8 cellular contexts compared by ENCODE assay signal in the genomic region with DNA sequence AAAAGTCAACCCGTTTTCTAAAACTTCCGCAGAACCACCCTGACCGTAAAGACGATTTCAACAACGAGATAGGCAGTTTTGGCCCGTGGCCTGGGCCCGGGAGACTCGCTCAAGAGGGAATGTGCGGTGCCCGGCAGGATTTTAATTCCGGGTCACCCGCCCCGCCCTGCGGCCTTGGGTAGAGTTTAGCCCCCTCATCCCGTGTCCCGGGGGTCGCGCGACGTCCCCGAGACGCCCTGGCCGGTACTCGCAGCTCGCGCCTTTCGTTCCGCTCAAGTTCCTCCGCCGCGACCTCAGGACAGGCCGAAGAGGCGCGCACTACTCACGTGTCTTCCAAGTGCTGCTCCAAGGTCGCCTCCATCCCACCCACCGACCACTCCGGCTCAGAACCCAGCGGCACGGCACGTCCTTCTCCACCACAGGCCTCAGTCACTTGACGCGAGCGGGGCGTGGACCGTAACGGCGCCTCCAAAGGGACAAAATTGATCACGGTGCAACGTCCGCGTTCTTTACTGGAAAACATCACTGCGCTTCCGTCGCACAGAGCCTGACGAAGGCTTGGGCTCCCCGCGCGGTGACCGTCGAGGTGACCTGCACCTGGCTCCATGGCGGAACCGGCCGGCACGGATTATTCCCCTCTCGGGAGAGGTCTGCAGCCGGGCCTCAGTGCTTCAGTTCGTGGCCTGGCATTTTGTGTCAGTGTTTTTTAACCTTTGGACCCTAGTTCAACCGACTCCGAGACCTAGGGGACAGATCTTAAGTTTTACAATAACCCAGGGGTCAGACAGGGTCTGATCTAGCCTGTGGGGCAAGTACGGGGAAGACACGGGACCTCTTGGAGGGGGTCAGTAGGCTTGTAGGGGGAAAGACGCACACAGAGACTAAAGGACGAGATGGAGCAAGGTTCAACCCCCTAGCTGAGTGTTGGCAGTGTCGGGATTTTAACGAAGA. TPM values are rescaled to one million over a fixed set of nuclear protein-coding genes. Genes with fewer than 3 reads are reported as not detected.
A peak's percentile ranks its signal among the peaks of the same experiment; 100 is the strongest.
DNase-seq lines count a peak whose midpoint lies in the region; TF ChIP-seq lines count a peak whose summit lies in the region.

A gene (minus strand): TSS at position 435 of the 951 bp plus-strand sequence. CDS start 74 bp downstream, at position 361.

- WGBS in SK-N-SH (ENCODE audit: low lambda C conversion rate), result 3% methylated on average over 28 of the region's 76 CpGs
- under 1% methylated on average over 26 of the region's 76 CpGs for WGBS in suprapubic skin

- TF ChIP-seq CTCF in GM06990 (IDR thresholded peaks at IDR 0.05; ENCODE audit: insufficient read depth, low read length, poor library complexity, severe bottlenecking) (no peak), SK-N-SH (IDR thresholded peaks at IDR 0.05) (no peak; the same call in 1 of the 2 replicates), suprapubic skin (IDR thresholded peaks at IDR 0.05) (no peak)

- peaks cover 4% of the 10 kb centered on the region for H3F3A ChIP-seq in SK-N-SH (replicated peaks; ENCODE audit: insufficient read depth)

- H3K4me2 ChIP-seq in SK-N-SH, result peak within 1 kb of the TSS; percentile 90

- peak within 1 kb of the TSS; percentile 98 for H3K4me3 Mint-ChIP-seq in activated naive CD4-positive, alpha-beta T cell treated with anti-CD3 and anti-CD28 coated beads, Interleukin-2, amount 50 U/mL, for 24 hours

- H3K27me3 Mint-ChIP-seq in activated naive CD4-positive, alpha-beta T cell treated with anti-CD3 and anti-CD28 coated beads, Interleukin-2, amount 50 U/mL, for 24 hours, result no peaks in the 10 kb centered on the region

- no peaks in the 10 kb centered on the region for H3K9me2 ChIP-seq in SK-N-SH

- no peaks in the 10 kb centered on the region for H4K20me1 ChIP-seq in SK-N-SH (ENCODE audit: insufficient read depth)

- peaks cover 5% of the 10 kb centered on the region for H3K36me3 ChIP-seq in GM06990 (ENCODE audit: control insufficient read depth, insufficient read depth, low read length)
- peaks cover 24 to 35% of the 10 kb centered on the region in 2 experiments for H3K36me3 ChIP-seq in SK-N-SH (replicated peaks in 1 of 2; ENCODE audit: control insufficient read depth in 1 of 2, insufficient read depth in 2 of 2, low read length in 1 of 2)
- H3K36me3 ChIP-seq in suprapubic skin, result peaks cover 31% of the 10 kb centered on the region

- peak within 1 kb of the TSS; percentile 93 for H3K9ac ChIP-seq in SK-N-SH

- peak; percentile 9; the same call in 1 of the 2 replicates for TF ChIP-seq RAD21 in SK-N-SH (IDR thresholded peaks at IDR 0.05; ENCODE audit: low read length)

- peak within 1 kb of the TSS; percentile 99 for H3K27ac Mint-ChIP-seq in activated naive CD4-positive, alpha-beta T cell treated with anti-CD3 and anti-CD28 coated beads, Interleukin-2, amount 50 U/mL, for 24 hours

- TF ChIP-seq EP300 in SK-N-SH (IDR thresholded peaks at IDR 0.05; ENCODE audit: borderline replicate concordance in 1 of 2, low read depth in 1 of 2, low read length in 1 of 2) (0 out of 4 replicates have a peak, but pooled peaks of 1 of the 2 experiments have one; percentile 31), suprapubic skin (IDR thresholded peaks at IDR 0.05) (no peak)

- H3K4me1 ChIP-seq in SK-N-SH (ENCODE audit: control insufficient read depth in 1 of 2, insufficient read depth in 2 of 2, low read depth in 1 of 2, low read length in 1 of 2) (peaks cover 6 to 15% of the 10 kb centered on the region in 2 experiments; a peak in 3 of 4 replicates), suprapubic skin (peaks cover 25% of the 10 kb centered on the region)

- H3K4me3 ChIP-seq in GM06990 (replicated peaks; ENCODE audit: low read depth, low read length) (peak within 1 kb of the TSS; percentile 99), SK-N-SH (ENCODE audit: low read depth in 2 of 2, low read length in 1 of 2) (peak within 1 kb of the TSS; percentile 75 to 99), suprapubic skin (peak within 1 kb of the TSS; percentile 76)

- POLR2A ChIA-PET in HEK293T (lab: Yijun Ruan, JAX), result interaction anchor here (0.6 to 2.8 kb wide), 6 partner anchors 14 to 88 kb away, joined by 3 to 24 read pairs (median 4); a partner anchor contains a TSS
- POLR2A ChIA-PET in SK-N-SH (lab: Yijun Ruan, JAX), result interaction anchor here (1.0 to 1.4 kb wide), 3 partner anchors 52 to 89 kb away, joined by 3 read pairs; a partner anchor contains a TSS

- peaks cover 35% of the 10 kb centered on the region for H3K79me2 ChIP-seq in SK-N-SH (ENCODE audit: insufficient read depth)

- no peaks in the 10 kb centered on the region for H3K9me3 Mint-ChIP-seq in activated naive CD4-positive, alpha-beta T cell treated with anti-CD3 and anti-CD28 coated beads, Interleukin-2, amount 50 U/mL, for 24 hours

- peak in 1 of 2 donors; percentile 84 for TF ChIP-seq POLR2A in suprapubic skin (IDR thresholded peaks at IDR 0.05)

- H3K27me3 ChIP-seq in GM06990 (replicated peaks; ENCODE audit: control insufficient read depth, insufficient read depth, low read length) (no peaks in the 10 kb centered on the region), SK-N-SH (ENCODE audit: insufficient read depth) (no peaks in the 10 kb centered on the region), suprapubic skin (no peaks in the 10 kb centered on the region)

- H3K4me1 Mint-ChIP-seq in activated naive CD4-positive, alpha-beta T cell treated with anti-CD3 and anti-CD28 coated beads, Interleukin-2, amount 50 U/mL, for 24 hours, result peaks cover 28% of the 10 kb centered on the region

- peaks cover 5% of the 10 kb centered on the region for H3K36me3 Mint-ChIP-seq in activated naive CD4-positive, alpha-beta T cell treated with anti-CD3 and anti-CD28 coated beads, Interleukin-2, amount 50 U/mL, for 24 hours

- H3K9me3 ChIP-seq in SK-N-SH (no peaks in the 10 kb centered on the region), suprapubic skin (no peaks in the 10 kb centered on the region)

- DNase-seq in GM06990 (ENCODE audit: extremely low read depth, insufficient read length) (peak; percentile 93), HEK293T (ENCODE audit: extremely low spot score) (peak; percentile 82), NAMALWA (ENCODE audit: low spot score) (peak; percentile 86), SK-N-SH (peak; percentile 87), globus pallidus (ENCODE audit: low spot score) (peak; percentile 88), nucleus accumbens (lab: John Stamatoyannopoulos, UW) (peak; percentile 31 to 95 (median 86)), suprapubic skin (ENCODE audit: low spot score in 2 of 2) (peak; percentile 97)

- CTCF ChIA-PET in HEK293T (lab: Yijun Ruan, JAX) (interaction anchor here (2.0 to 2.3 kb wide), 2 partner anchors 53 to 88 kb away, joined by 13 to 14 read pairs; no protein-coding TSS in a partner anchor), SK-N-SH (lab: Yijun Ruan, JAX) (interaction anchor here (1.1 to 10.9 kb wide), 9 partner anchors 30 to 205 kb away, joined by 3 to 250 read pairs (median 8); a partner anchor contains a TSS)

- peak within 1 kb of the TSS; percentile 62 to 80 for H3K27ac ChIP-seq in SK-N-SH (ENCODE audit: low read depth in 2 of 2, low read length in 1 of 2)
- peak within 1 kb of the TSS; percentile 92 for H3K27ac ChIP-seq in suprapubic skin

- peak within 1 kb of the TSS; percentile 97 for H2AFZ ChIP-seq in SK-N-SH (ENCODE audit: low read depth)

TF ChIP-seq in HEK293T, 16 proteins besides CTCF, POLR2A, EP300 and RAD21 (continues in another document):
- no peak for TF ChIP-seq CTBP1 (IDR thresholded peaks at IDR 0.05; ENCODE audit: borderline replicate concordance)
- no peak for TF ChIP-seq FOXA1 (IDR thresholded peaks at IDR 0.05)
- TF ChIP-seq SP1 (IDR thresholded peaks at IDR 0.05), result no peak
- peak; percentile 58 for TF ChIP-seq ELF4 (IDR thresholded peaks at IDR 0.05)
- peak; percentile 96 for TF ChIP-seq L3MBTL2 (conservative IDR thresholded peaks at IDR 0.05)
- TF ChIP-seq FOXM1 (IDR thresholded peaks at IDR 0.05; ENCODE audit: borderline replicate concordance), result no peak
- TF ChIP-seq ZNF384 (IDR thresholded peaks at IDR 0.05), result no peak
- TF ChIP-seq BHLHE40 (IDR thresholded peaks at IDR 0.05; ENCODE audit: borderline replicate concordance), result no peak
- no peak for TF ChIP-seq LEF1 (IDR thresholded peaks at IDR 0.05; ENCODE audit: borderline replicate concordance)
- 0 out of 2 replicates have a peak, but pooled peaks have one; percentile 38 for TF ChIP-seq ARNT (IDR thresholded peaks at IDR 0.05)
- TF ChIP-seq TARDBP (IDR thresholded peaks at IDR 0.05), result no peak
- no peak; the same call in 1 of the 2 replicates for TF ChIP-seq HDGF (IDR thresholded peaks at IDR 0.05; ENCODE audit: borderline replicate concordance)
- no peak for TF ChIP-seq SUZ12 (IDR thresholded peaks at IDR 0.05)

TF ChIP-seq in SK-N-SH, 30 proteins besides CTCF, POLR2A, EP300 and RAD21 (continues in another document):
- peak; percentile 87 for TF ChIP-seq TAF1 (IDR thresholded peaks at IDR 0.05; ENCODE audit: borderline replicate concordance, low read depth, low read length)
- TF ChIP-seq, protein P1, sequence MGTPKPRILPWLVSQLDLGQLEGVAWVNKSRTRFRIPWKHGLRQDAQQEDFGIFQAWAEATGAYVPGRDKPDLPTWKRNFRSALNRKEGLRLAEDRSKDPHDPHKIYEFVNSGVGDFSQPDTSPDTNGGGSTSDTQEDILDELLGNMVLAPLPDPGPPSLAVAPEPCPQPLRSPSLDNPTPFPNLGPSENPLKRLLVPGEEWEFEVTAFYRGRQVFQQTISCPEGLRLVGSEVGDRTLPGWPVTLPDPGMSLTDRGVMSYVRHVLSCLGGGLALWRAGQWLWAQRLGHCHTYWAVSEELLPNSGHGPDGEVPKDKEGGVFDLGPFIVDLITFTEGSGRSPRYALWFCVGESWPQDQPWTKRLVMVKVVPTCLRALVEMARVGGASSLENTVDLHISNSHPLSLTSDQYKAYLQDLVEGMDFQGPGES (IDR thresholded peaks at IDR 0.05; ENCODE audit: low read depth, low read length), result no peak
- TF ChIP-seq NFIC (IDR thresholded peaks at IDR 0.05; ENCODE audit: borderline replicate concordance), result no peak
- TF ChIP-seq FOSL2 (IDR thresholded peaks at IDR 0.05; ENCODE audit: borderline replicate concordance, low read depth), result no peak
- TF ChIP-seq CHD2 (IDR thresholded peaks at IDR 0.05; ENCODE audit: low read length, partially characterized antibody), result peak; percentile 80
- TF ChIP-seq, protein P2, sequence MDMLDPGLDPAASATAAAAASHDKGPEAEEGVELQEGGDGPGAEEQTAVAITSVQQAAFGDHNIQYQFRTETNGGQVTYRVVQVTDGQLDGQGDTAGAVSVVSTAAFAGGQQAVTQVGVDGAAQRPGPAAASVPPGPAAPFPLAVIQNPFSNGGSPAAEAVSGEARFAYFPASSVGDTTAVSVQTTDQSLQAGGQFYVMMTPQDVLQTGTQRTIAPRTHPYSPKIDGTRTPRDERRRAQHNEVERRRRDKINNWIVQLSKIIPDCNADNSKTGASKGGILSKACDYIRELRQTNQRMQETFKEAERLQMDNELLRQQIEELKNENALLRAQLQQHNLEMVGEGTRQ (IDR thresholded peaks at IDR 0.05; ENCODE audit: borderline replicate concordance, low read depth, low read length), result no peak
- no peak for TF ChIP-seq EZH2phosphoT487 (IDR thresholded peaks at IDR 0.05; ENCODE audit: borderline replicate concordance, low read depth)
- TF ChIP-seq RCOR1 (IDR thresholded peaks at IDR 0.05; ENCODE audit: low read length), result no peak

RNA-seq across cellular contexts. Expression of the gene that starts here (rescaled TPM):
- 442 and 636 TPM in 2 replicates for polyA plus RNA-seq in SK-N-SH (2012; rRNA removed)
- 477 and 520 TPM in 2 replicates for polyA plus RNA-seq in SK-N-SH (2012; cell fraction: cytosol; rRNA removed)
- polyA plus RNA-seq in SK-N-SH (2012; cell fraction: nucleus; rRNA removed), result 159 and 164 TPM in 2 replicates
- 10 to 100 TPM; 53.7 to 81.2 (median 63.3) TPM for total RNA-seq in suprapubic skin

Comparison
In these comparisons a context has a peak if more than half of its experiments do, and no peak if none do; other contexts are left out.
1. Peak in every context shown above with its lines: DNase-seq, H3K4me3 ChIP-seq and H3K27ac ChIP-seq.